Comparison of ENCODE assay signal across 8 cellular contexts in the genomic region with DNA sequence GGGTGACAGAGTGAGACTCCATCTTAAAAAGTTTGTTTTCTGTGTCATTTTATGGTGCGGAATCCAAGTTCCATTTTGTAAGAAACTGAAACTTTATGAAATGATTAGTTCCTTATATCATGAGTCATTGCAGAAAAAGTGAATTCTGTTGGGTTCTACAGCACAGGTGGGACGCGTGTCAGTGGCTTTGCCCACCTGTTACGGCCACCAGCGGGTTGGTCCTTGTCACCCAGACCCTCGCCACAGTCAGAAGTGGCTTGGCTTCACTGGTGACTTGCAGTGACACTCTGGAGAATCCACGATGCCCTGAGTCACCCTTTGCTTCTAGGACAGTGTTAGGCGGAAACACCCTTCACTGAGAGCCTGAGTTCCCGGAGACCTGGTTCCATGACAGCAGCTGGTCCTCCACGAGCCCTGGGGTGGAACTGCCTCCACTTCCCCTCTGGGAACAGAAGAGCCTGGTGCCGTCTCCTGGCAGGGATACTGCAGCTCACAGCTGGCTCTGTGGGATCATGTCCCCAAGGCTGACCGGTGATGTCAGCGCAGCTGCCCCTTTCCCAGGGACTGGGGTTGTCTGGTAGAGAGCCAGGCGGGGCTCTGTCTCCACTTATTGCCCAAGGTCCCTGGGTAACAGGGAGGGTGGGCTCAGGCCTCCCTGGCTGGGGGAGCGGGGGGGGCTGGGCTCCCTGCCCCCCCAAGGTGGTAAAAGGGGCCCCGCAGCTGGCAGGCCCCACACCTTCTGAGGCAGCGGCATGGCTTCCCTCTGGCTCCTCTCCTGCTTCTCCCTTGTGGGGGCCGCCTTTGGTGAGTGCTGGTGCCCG. TPM values are rescaled to one million over a fixed set of nuclear protein-coding genes. Genes with fewer than 3 reads are reported as not detected.
DNase-seq lines count a peak whose midpoint lies in the region; ATAC-seq and TF ChIP-seq lines count a peak whose summit lies in the region.
"Had no signal": no experiment of that assay in that cellular context is flagged by ENCODE, and none has a peak within 500 bp of the region (broad histone marks: within the 10 kb centered on the region; RNA-seq: fewer than 3 reads in every experiment).

TSS of gene CTRB1 (plus strand) at position 733 of the 821 bp plus-strand sequence. CDS start at position 753, 20 bp downstream.

- H3K27me3 Mint-ChIP-seq in T-helper 17 cell: no peaks in the 10 kb centered on the region
- no peaks in the 10 kb centered on the region for H3K27me3 Mint-ChIP-seq in natural killer cell treated with Interleukin-12 subunit alpha and Interleukin-12 subunit beta and Interleukin-15 and Interleukin-18, amount 100 ng/mL, for 72 hours

- DNase-seq in T-helper 17 cell: no peak
- no peak for DNase-seq in natural killer cell treated with Interleukin-12 subunit alpha and Interleukin-12 subunit beta and Interleukin-15 and Interleukin-18, amount 100 ng/mL, for 72 hours (ENCODE audit: low spot score)
- DNase-seq in SIG-M5 treated with dmso at 0.1 percent for 504 hours (lab: John Stamatoyannopoulos, UW; ENCODE audit: unreplicated experiment): no peak
- DNase-seq in uterus: no peak

- no peaks in the 10 kb centered on the region for H3K4me1 ChIP-seq in uterus

- H3K9me3 ChIP-seq in T-helper 17 cell (ENCODE audit: control insufficient read depth, low read length, poor library complexity, severe bottlenecking) (no peaks in the 10 kb centered on the region), uterus (no peaks in the 10 kb centered on the region)

- no peak within 1 kb of the TSS for H3K4me3 ChIP-seq in uterus
- H3K4me3 ChIP-seq: SK-N-MC had no signal

- H3K36me3 ChIP-seq in uterus: no peaks in the 10 kb centered on the region

- peak; percentile 62 for ATAC-seq in GM18520 (IDR thresholded peaks at IDR 0.05; ENCODE audit: unreplicated experiment)
- ATAC-seq in GM21737 (IDR thresholded peaks at IDR 0.05; ENCODE audit: unreplicated experiment): peak; percentile 49
- ATAC-seq in T-helper 17 cell: no peak
- ATAC-seq in natural killer cell treated with Interleukin-12 subunit alpha and Interleukin-12 subunit beta and Interleukin-15 and Interleukin-18, amount 100 ng/mL, for 72 hours: no peak
- no peak for ATAC-seq in esophagus mucosa

- no peaks in the 10 kb centered on the region for H3K9me3 Mint-ChIP-seq in natural killer cell treated with Interleukin-12 subunit alpha and Interleukin-12 subunit beta and Interleukin-15 and Interleukin-18, amount 100 ng/mL, for 72 hours

- no peak for TF ChIP-seq CTCF in uterus (IDR thresholded peaks at IDR 0.05)

- peak within 1 kb of the TSS; percentile 89 for H3K4me3 Mint-ChIP-seq in T-helper 17 cell
- H3K4me3 Mint-ChIP-seq in natural killer cell treated with Interleukin-12 subunit alpha and Interleukin-12 subunit beta and Interleukin-15 and Interleukin-18, amount 100 ng/mL, for 72 hours: peak within 1 kb of the TSS; percentile 81

- intact Hi-C loops in uterus (cut with DNase I; ENCODE audit: low total_unique reads): no loop called here

- peak within 1 kb of the TSS; percentile 94 for H3K27ac Mint-ChIP-seq in T-helper 17 cell
- peak within 1 kb of the TSS; percentile 72 to 82 for H3K27ac Mint-ChIP-seq in natural killer cell treated with Interleukin-12 subunit alpha and Interleukin-12 subunit beta and Interleukin-15 and Interleukin-18, amount 100 ng/mL, for 72 hours

- TF ChIP-seq POLR2A in uterus (IDR thresholded peaks at IDR 0.05): no peak

- H3K4me1 Mint-ChIP-seq in T-helper 17 cell: peaks cover 8% of the 10 kb centered on the region
- peaks cover 4 to 18% of the 10 kb centered on the region in 2 donors for H3K4me1 Mint-ChIP-seq in natural killer cell treated with Interleukin-12 subunit alpha and Interleukin-12 subunit beta and Interleukin-15 and Interleukin-18, amount 100 ng/mL, for 72 hours (ENCODE audit: low read depth in 2 of 2)

- no peaks in the 10 kb centered on the region for H3K36me3 Mint-ChIP-seq in T-helper 17 cell (ENCODE audit: low read depth)
- no peaks in the 10 kb centered on the region for H3K36me3 Mint-ChIP-seq in natural killer cell treated with Interleukin-12 subunit alpha and Interleukin-12 subunit beta and Interleukin-15 and Interleukin-18, amount 100 ng/mL, for 72 hours

- no peaks in the 10 kb centered on the region for H3K27me3 ChIP-seq in uterus

- no peak within 1 kb of the TSS for H3K27ac ChIP-seq in uterus
- H3K27ac ChIP-seq: SK-N-MC had no signal

RNA-seq across cellular contexts. Expression of gene CTRB1, which starts in this region (rescaled TPM):
- total RNA-seq in T-helper 17 cell: not detected
- total RNA-seq in natural killer cell treated with Interleukin-12 subunit alpha and Interleukin-12 subunit beta and Interleukin-15 and Interleukin-18, amount 100 ng/mL, for 72 hours: not detected
- total RNA-seq in esophagus mucosa: 0.44 TPM
- total RNA-seq in uterus: not detected

Comparison
In these comparisons a context has a peak if more than half of its experiments do, and no peak if none do; other contexts are left out.
1. ATAC-seq: peak in GM18520 (single experiment) and GM21737 (single experiment); none in T-helper 17 cell (single experiment), natural killer cell treated with Interleukin-12 subunit alpha and Interleukin-12 subunit beta and Interleukin-15 and Interleukin-18, amount 100 ng/mL, for 72 hours (0 of 2) and esophagus mucosa (single experiment).